In the genomic region with DNA sequence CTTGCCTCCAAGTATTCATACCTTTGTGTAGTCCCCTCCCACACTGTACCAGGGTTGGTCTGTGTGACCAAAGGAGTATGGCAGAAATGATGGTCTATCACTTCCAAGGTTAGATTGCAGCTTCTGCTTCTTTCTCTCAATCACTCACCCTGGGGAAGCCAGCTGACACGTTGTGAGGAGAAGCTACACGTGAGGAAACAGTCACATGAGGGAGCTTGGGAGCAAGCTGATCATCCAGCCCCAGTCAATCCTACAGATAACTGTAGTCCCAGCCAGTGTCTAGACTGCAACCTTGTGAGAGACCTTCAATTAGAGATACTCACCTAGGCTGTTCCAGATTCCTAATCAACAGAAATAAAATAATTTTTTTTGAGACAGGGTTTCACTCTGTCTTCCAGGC, we compare ENCODE assay signal across 19 cellular contexts.
"Had no signal": no experiment of that assay in that cellular context is flagged by ENCODE, and none has a peak within 500 bp of the region (broad histone marks: within the 10 kb centered on the region; RNA-seq: fewer than 3 reads in every experiment).

No MANE protein-coding gene starts in this region.

- DNase-seq: activated CD4-positive, alpha-beta T cell treated with anti-CD3 and anti-CD28 coated beads, Interleukin-2, amount 50 U/mL, for 4 hours; activated naive CD4-positive, alpha-beta T cell treated with anti-CD3 and anti-CD28 coated beads for 36 hours; activated naive CD8-positive, alpha-beta T cell treated with anti-CD3 and anti-CD28 coated beads, Interleukin-2, amount 50 U/mL, for 24 hours; activated T-cell treated with anti-CD3 and anti-CD28 coated beads for 4 hours; islet precursor cell; mammary epithelial cell; nucleus accumbens; right cardiac atrium; spleen; trophoblast cell had no signal

- H3K36me3 ChIP-seq: esophagus muscularis mucosa, prostate gland, spleen, suprapubic skin had no signal

- H3K9me3 ChIP-seq: esophagus muscularis mucosa, prostate gland, spleen, suprapubic skin had no signal

- ATAC-seq: activated naive CD8-positive, alpha-beta T cell treated with anti-CD3 and anti-CD28 coated beads, Interleukin-2, amount 50 U/mL, for 24 hours; left lobe of liver; natural killer cell treated with Interleukin-12 subunit alpha and Interleukin-12 subunit beta and Interleukin-15 and Interleukin-18, amount 100 ng/mL, for 72 hours had no signal

- H3K27ac Mint-ChIP-seq: activated naive CD4-positive, alpha-beta T cell treated with anti-CD3 and anti-CD28 coated beads for 36 hours; activated naive CD8-positive, alpha-beta T cell treated with anti-CD3 and anti-CD28 coated beads, Interleukin-2, amount 50 U/mL, for 24 hours; natural killer cell treated with Interleukin-12 subunit alpha and Interleukin-12 subunit beta and Interleukin-15 and Interleukin-18, amount 100 ng/mL, for 72 hours; stimulated activated naive CD8-positive, alpha-beta T cell treated with anti-CD3 and anti-CD28 coated beads, Interleukin-15, Interleukin-2, amounts not matched to agents 100 ng/mL and 50 ng/mL, for 24 hours had no signal

- H3K27ac ChIP-seq: esophagus muscularis mucosa, hepatocyte, prostate gland, spleen, suprapubic skin had no signal

- H3K4me1 ChIP-seq: prostate gland had no signal

- H3K4me2 ChIP-seq: hepatocyte had no signal

- H3K36me3 Mint-ChIP-seq: natural killer cell treated with Interleukin-12 subunit alpha and Interleukin-12 subunit beta and Interleukin-15 and Interleukin-18, amount 100 ng/mL, for 72 hours had no signal

- H3K4me3 Mint-ChIP-seq: activated naive CD4-positive, alpha-beta T cell treated with anti-CD3 and anti-CD28 coated beads for 36 hours; activated naive CD8-positive, alpha-beta T cell treated with anti-CD3 and anti-CD28 coated beads, Interleukin-2, amount 50 U/mL, for 24 hours; natural killer cell treated with Interleukin-12 subunit alpha and Interleukin-12 subunit beta and Interleukin-15 and Interleukin-18, amount 100 ng/mL, for 72 hours; stimulated activated naive CD8-positive, alpha-beta T cell treated with anti-CD3 and anti-CD28 coated beads, Interleukin-15, Interleukin-2, amounts not matched to agents 100 ng/mL and 50 ng/mL, for 24 hours had no signal

- H3K27me3 ChIP-seq: esophagus muscularis mucosa, hepatocyte, suprapubic skin had no signal

- H3K4me3 ChIP-seq: esophagus muscularis mucosa, hepatocyte, prostate gland, spleen, suprapubic skin had no signal

- H2AFZ ChIP-seq: hepatocyte had no signal

- FAIRE-seq: astrocyte, colon had no signal

- H3K79me2 ChIP-seq: hepatocyte had no signal

- H3K9me3 Mint-ChIP-seq: activated naive CD4-positive, alpha-beta T cell treated with anti-CD3 and anti-CD28 coated beads for 36 hours; activated naive CD8-positive, alpha-beta T cell treated with anti-CD3 and anti-CD28 coated beads, Interleukin-2, amount 50 U/mL, for 24 hours; natural killer cell treated with Interleukin-12 subunit alpha and Interleukin-12 subunit beta and Interleukin-15 and Interleukin-18, amount 100 ng/mL, for 72 hours; stimulated activated naive CD8-positive, alpha-beta T cell treated with anti-CD3 and anti-CD28 coated beads, Interleukin-15, Interleukin-2, amounts not matched to agents 100 ng/mL and 50 ng/mL, for 24 hours had no signal
